Comparison of ENCODE assay signal across 10 cellular contexts in genomic region chr22:39156093-39156492, GRCh38. TPM values are rescaled to one million over a fixed set of nuclear protein-coding genes. Genes with fewer than 3 reads are reported as not detected.
"Had no signal": no experiment of that assay in that cellular context is flagged by ENCODE, and none has a peak within 500 bp of the region (broad histone marks: within the 10 kb centered on the region; RNA-seq: fewer than 3 reads in every experiment).

No MANE protein-coding gene starts in this region.

RNA-seq across cellular contexts. Expression of gene APOBEC3H, which starts 59.0 kb away (rescaled TPM):
- total RNA-seq: cerebellum, dermis microvascular lymphatic vessel endothelial cell, endodermal cell, esophagus mucosa, gastrocnemius medialis, glomerular endothelial cell, left colon, left lobe of liver, liver, lung had no signal
